In genomic region chr1:203124546-203125317, GRCh38 we compare ENCODE assay signal across 15 cellular contexts. TPM values are rescaled to one million over a fixed set of nuclear protein-coding genes. Genes with fewer than 3 reads are reported as not detected.
DNase-seq lines count a peak whose midpoint lies in the region; ATAC-seq lines count a peak whose summit lies in the region.
"Had no signal": no experiment of that assay in that cellular context is flagged by ENCODE, and none has a peak within 500 bp of the region (broad histone marks: within the 10 kb centered on the region; RNA-seq: fewer than 3 reads in every experiment).

No MANE protein-coding gene starts in this region.

- H3K9me3 Mint-ChIP-seq in immature natural killer cell: no peaks in the 10 kb centered on the region
- H3K9me3 Mint-ChIP-seq: naive thymus-derived CD8-positive, alpha-beta T cell had no signal

- no peak overlapping the region for H3K4me3 Mint-ChIP-seq in immature natural killer cell

- peak; percentile 39 for DNase-seq in NCI-H1694 treated with DMSO at 0.1 percent for 48 hours (lab: John Stamatoyannopoulos, UW)
- no peak for DNase-seq in NCI-H1694 (lab: John Stamatoyannopoulos, UW)
- DNase-seq in HT1080 (ENCODE audit: low read depth): peak; percentile 51
- DNase-seq in amniotic epithelial cell (ENCODE audit: low read depth): peak; percentile 74
- DNase-seq in kidney tubule cell (ENCODE audit: low spot score): peak; percentile 51
- no peak for DNase-seq in stimulated activated CD8-positive, alpha-beta memory T cell treated with anti-CD3 and anti-CD28 coated beads, Interleukin-4, amount 100 ng/mL, for 48 hours
- no peak for DNase-seq in immature natural killer cell
- DNase-seq: activated CD4-positive, alpha-beta T cell treated with anti-CD3 and anti-CD28 coated beads, Interleukin-2, amount 50 U/mL, for 48 hours; activated gamma-delta T cell; lower lobe of right lung; MM.1S had no signal

- H3K27me3 Mint-ChIP-seq in immature natural killer cell (ENCODE audit: low read depth in 3 of 3): peaks cover 12 to 37% (median 15%) of the 10 kb centered on the region in 3 donors

- no peak for ATAC-seq in GM18502 (IDR thresholded peaks at IDR 0.05; ENCODE audit: poor library complexity, unreplicated experiment)
- ATAC-seq: lower lobe of right lung; naive thymus-derived CD8-positive, alpha-beta T cell had no signal

- no peaks in the 10 kb centered on the region for H3K36me3 Mint-ChIP-seq in immature natural killer cell
- H3K36me3 Mint-ChIP-seq: naive thymus-derived CD8-positive, alpha-beta T cell had no signal

- no peak overlapping the region for H3K27ac Mint-ChIP-seq in immature natural killer cell

- peaks cover 5 to 7% of the 10 kb centered on the region in 2 donors for H3K4me1 Mint-ChIP-seq in immature natural killer cell

RNA-seq across cellular contexts. Expression of gene ADORA1, which starts 2.8 kb away (rescaled TPM):
- 3.8 and 6.2 TPM in 2 replicates for total RNA-seq in HT1080 (2014; rRNA removed; shearing (Covaris generic))
- polyA plus RNA-seq in HT1080 (2015; cell fraction: cytosol; rRNA removed): 2.3 and 3.5 TPM in 2 replicates
- polyA plus RNA-seq in HT1080 (2015; cell fraction: nucleus; rRNA removed): 3.4 and 6.7 TPM in 2 replicates
- 1 to 10 TPM in 1 of 3 donors, under 1 TPM in 1, not detected in 1; 0.18 to 3.7 TPM for polyA plus RNA-seq in immature natural killer cell
- total RNA-seq: dermis microvascular lymphatic vessel endothelial cell; naive thymus-derived CD8-positive, alpha-beta T cell had no signal
- polyA plus RNA-seq: naive thymus-derived CD8-positive, alpha-beta T cell had no signal

RNA-seq across cellular contexts. Expression of gene MYOG, which starts 38.9 kb away (rescaled TPM):
- total RNA-seq in HT1080 (2014; rRNA removed; shearing (Covaris generic)): not detected in 2 replicates
- polyA plus RNA-seq in HT1080 (2015; cell fraction: cytosol; rRNA removed): not detected in 2 replicates
- polyA plus RNA-seq in HT1080 (2015; cell fraction: nucleus; rRNA removed): not detected in 2 replicates
- not detected for polyA plus RNA-seq in immature natural killer cell
- total RNA-seq: dermis microvascular lymphatic vessel endothelial cell; lower lobe of right lung; naive thymus-derived CD8-positive, alpha-beta T cell; renal cortical epithelial cell had no signal
- polyA plus RNA-seq: naive thymus-derived CD8-positive, alpha-beta T cell had no signal

RNA-seq across cellular contexts. Expression of gene MYBPH, which starts 50.9 kb away (rescaled TPM):
- not detected in 2 replicates for total RNA-seq in HT1080 (2014; rRNA removed; shearing (Covaris generic))
- polyA plus RNA-seq in HT1080 (2015; cell fraction: cytosol; rRNA removed): not detected in 2 replicates
- not detected in 2 replicates for polyA plus RNA-seq in HT1080 (2015; cell fraction: nucleus; rRNA removed)
- polyA plus RNA-seq in immature natural killer cell: not detected
- total RNA-seq: dermis microvascular lymphatic vessel endothelial cell; lower lobe of right lung; naive thymus-derived CD8-positive, alpha-beta T cell; renal cortical epithelial cell had no signal
- polyA plus RNA-seq: naive thymus-derived CD8-positive, alpha-beta T cell had no signal

Comparison
In these comparisons a context has a peak if more than half of its experiments do, and no peak if none do; other contexts are left out.
1. DNase-seq: peak in NCI-H1694 treated with DMSO at 0.1 percent for 48 hours (single experiment), HT1080 (single experiment), amniotic epithelial cell (single experiment) and kidney tubule cell (single experiment); none in NCI-H1694 (single experiment), stimulated activated CD8-positive, alpha-beta memory T cell treated with anti-CD3 and anti-CD28 coated beads, Interleukin-4, amount 100 ng/mL, for 48 hours (single experiment) and immature natural killer cell (0 of 3).